ENCODE assay signal across 5 cellular contexts in the genomic region with DNA sequence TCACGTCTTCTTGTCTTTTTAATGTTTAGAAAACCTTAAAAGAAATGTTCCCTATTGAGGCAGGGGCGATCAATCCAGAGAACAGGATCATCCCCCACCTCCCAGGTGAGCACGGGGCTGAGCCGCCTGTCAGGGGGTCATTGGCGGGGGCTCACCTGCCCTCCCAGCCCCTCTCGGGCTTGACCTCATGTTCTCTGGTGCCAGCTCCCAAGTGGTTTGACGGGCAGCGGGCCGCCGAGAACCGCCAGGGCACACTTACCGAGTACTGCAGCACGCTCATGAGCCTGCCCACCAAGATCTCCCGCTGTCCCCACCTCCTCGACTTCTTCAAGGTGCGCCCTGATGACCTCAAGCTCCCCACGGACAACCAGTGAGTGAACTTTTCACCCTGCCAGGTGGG. TPM values are rescaled to one million over a fixed set of nuclear protein-coding genes. Genes with fewer than 3 reads are reported as not detected.
"Had no signal": no experiment of that assay in that cellular context is flagged by ENCODE, and none has a peak within 500 bp of the region (broad histone marks: within the 10 kb centered on the region; RNA-seq: fewer than 3 reads in every experiment).

No MANE protein-coding gene starts in this region.

RNA-seq across cellular contexts. Expression of gene NCF1, which starts 5.2 kb away (rescaled TPM):
- total RNA-seq: HepG2, HT-29, HT1080, IMR-90 had no signal
- polyA plus RNA-seq: IMR-90, K562 had no signal
